1 cellular context compared by ENCODE assay signal in genomic region chr7:148962823-148963582, GRCh38.
TF ChIP-seq lines count a peak whose summit lies in the region.

No MANE protein-coding gene starts in this region.

TF ChIP-seq in HEK293, 187 proteins besides CTCF, POLR2A, EP300 and RAD21 (continued from another document):
- TF ChIP-seq ZNF148 (tag by site-specific recombination; IDR thresholded peaks at IDR 0.05; ENCODE audit: borderline replicate concordance) (no peak), SCRT1 (tag by site-specific recombination; IDR thresholded peaks at IDR 0.05; ENCODE audit: borderline replicate concordance) (no peak), ZNF792 (tag by site-specific recombination; IDR thresholded peaks at IDR 0.05) (no peak), MYNN (tag by site-specific recombination; IDR thresholded peaks at IDR 0.05; ENCODE audit: borderline replicate concordance) (no peak), INSM2 (tag by site-specific recombination; IDR thresholded peaks at IDR 0.05) (no peak), ZNF416 (tag by site-specific recombination; IDR thresholded peaks at IDR 0.05) (no peak), ZNF23 (tag by site-specific recombination; IDR thresholded peaks at IDR 0.05; ENCODE audit: borderline replicate concordance) (no peak), ZNF449 (tag by site-specific recombination; IDR thresholded peaks at IDR 0.05) (peak; percentile 57; the same call in 1 of the 2 replicates), TRIM28 (IDR thresholded peaks at IDR 0.05; ENCODE audit: borderline replicate concordance, low read length) (no peak), ZNF146 (tag by site-specific recombination; IDR thresholded peaks at IDR 0.05) (no peak), ZNF169 (tag by site-specific recombination; IDR thresholded peaks at IDR 0.05) (no peak), ZNF24 (tag by site-specific recombination; IDR thresholded peaks at IDR 0.05) (peak; percentile 59; the same call in 1 of the 2 replicates), ZNF175 (tag by site-specific recombination; IDR thresholded peaks at IDR 0.05) (no peak), GLIS1 (tag by site-specific recombination; IDR thresholded peaks at IDR 0.05) (no peak; the same call in 1 of the 2 replicates), ZNF48 (tag by site-specific recombination; IDR thresholded peaks at IDR 0.05) (no peak), ZNF677 (tag by site-specific recombination; IDR thresholded peaks at IDR 0.05) (no peak), ZNF302 (tag by site-specific recombination; IDR thresholded peaks at IDR 0.05; ENCODE audit: low read depth) (no peak), SALL2 (tag by site-specific recombination; IDR thresholded peaks at IDR 0.05; ENCODE audit: borderline replicate concordance) (no peak), ZNF366 (tag by site-specific recombination; conservative IDR thresholded peaks at IDR 0.05) (no peak), ZNF398 (tag by site-specific recombination; IDR thresholded peaks at IDR 0.05) (no peak), ZNF670 (tag by site-specific recombination; IDR thresholded peaks at IDR 0.05; ENCODE audit: low read depth) (no peak), ZNF248 (tag by site-specific recombination; IDR thresholded peaks at IDR 0.05) (no peak), SP7 (tag by site-specific recombination; IDR thresholded peaks at IDR 0.05) (peak; percentile 66), KLF1 (tag by site-specific recombination; IDR thresholded peaks at IDR 0.05) (no peak), ZNF555 (tag by site-specific recombination; conservative IDR thresholded peaks at IDR 0.05) (no peak), ZXDB (tag by site-specific recombination; IDR thresholded peaks at IDR 0.05) (peak; percentile 52), ZNF549 (tag by site-specific recombination; IDR thresholded peaks at IDR 0.05) (no peak), ZNF830 (tag by site-specific recombination; IDR thresholded peaks at IDR 0.05; ENCODE audit: low read depth) (no peak), ZNF645 (tag by site-specific recombination; IDR thresholded peaks at IDR 0.05) (no peak), ZNF843 (tag by site-specific recombination; IDR thresholded peaks at IDR 0.05) (no peak), ZFP3 (tag by site-specific recombination; IDR thresholded peaks at IDR 0.05; ENCODE audit: low read depth) (no peak), ZBTB20 (tag by site-specific recombination; IDR thresholded peaks at IDR 0.05) (no peak), ZNF623 (tag by site-specific recombination; IDR thresholded peaks at IDR 0.05) (0 out of 2 replicates have a peak, but pooled peaks have one; percentile 29), ZNF513 (tag by site-specific recombination; IDR thresholded peaks at IDR 0.05) (peak; percentile 35), ZFP41 (tag by site-specific recombination; IDR thresholded peaks at IDR 0.05; ENCODE audit: borderline replicate concordance) (no peak), GLI2 (tag by site-specific recombination; IDR thresholded peaks at IDR 0.05; ENCODE audit: borderline replicate concordance, low read depth) (no peak), GLI4 (tag by site-specific recombination; IDR thresholded peaks at IDR 0.05) (no peak), KLF7 (tag by site-specific recombination; IDR thresholded peaks at IDR 0.05; ENCODE audit: borderline replicate concordance) (no peak; the same call in 1 of the 2 replicates), ZNF10 (tag by site-specific recombination; IDR thresholded peaks at IDR 0.05) (no peak), YY1 (tag by site-specific recombination; IDR thresholded peaks at IDR 0.05) (peak; percentile 45; the same call in 1 of the 2 replicates), ZNF658 (tag by site-specific recombination; IDR thresholded peaks at IDR 0.05) (no peak), SP2 (tag by site-specific recombination; IDR thresholded peaks at IDR 0.05) (no peak), ZNF629 (tag by site-specific recombination; IDR thresholded peaks at IDR 0.05) (peak; percentile 55; the same call in 1 of the 2 replicates), ZSCAN23 (tag by site-specific recombination; IDR thresholded peaks at IDR 0.05) (0 out of 2 replicates have a peak, but pooled peaks have one; percentile 6), TCF7L2 (IDR thresholded peaks at IDR 0.05; ENCODE audit: borderline replicate concordance, low read depth, low read length) (no peak), HOXC10 (CRISPR knock-in tag; IDR thresholded peaks at IDR 0.05) (no peak), KLF16 (tag by site-specific recombination; IDR thresholded peaks at IDR 0.05) (peak; percentile 72; the same call in 1 of the 2 replicates)
- TF ChIP-seq, protein P1, sequence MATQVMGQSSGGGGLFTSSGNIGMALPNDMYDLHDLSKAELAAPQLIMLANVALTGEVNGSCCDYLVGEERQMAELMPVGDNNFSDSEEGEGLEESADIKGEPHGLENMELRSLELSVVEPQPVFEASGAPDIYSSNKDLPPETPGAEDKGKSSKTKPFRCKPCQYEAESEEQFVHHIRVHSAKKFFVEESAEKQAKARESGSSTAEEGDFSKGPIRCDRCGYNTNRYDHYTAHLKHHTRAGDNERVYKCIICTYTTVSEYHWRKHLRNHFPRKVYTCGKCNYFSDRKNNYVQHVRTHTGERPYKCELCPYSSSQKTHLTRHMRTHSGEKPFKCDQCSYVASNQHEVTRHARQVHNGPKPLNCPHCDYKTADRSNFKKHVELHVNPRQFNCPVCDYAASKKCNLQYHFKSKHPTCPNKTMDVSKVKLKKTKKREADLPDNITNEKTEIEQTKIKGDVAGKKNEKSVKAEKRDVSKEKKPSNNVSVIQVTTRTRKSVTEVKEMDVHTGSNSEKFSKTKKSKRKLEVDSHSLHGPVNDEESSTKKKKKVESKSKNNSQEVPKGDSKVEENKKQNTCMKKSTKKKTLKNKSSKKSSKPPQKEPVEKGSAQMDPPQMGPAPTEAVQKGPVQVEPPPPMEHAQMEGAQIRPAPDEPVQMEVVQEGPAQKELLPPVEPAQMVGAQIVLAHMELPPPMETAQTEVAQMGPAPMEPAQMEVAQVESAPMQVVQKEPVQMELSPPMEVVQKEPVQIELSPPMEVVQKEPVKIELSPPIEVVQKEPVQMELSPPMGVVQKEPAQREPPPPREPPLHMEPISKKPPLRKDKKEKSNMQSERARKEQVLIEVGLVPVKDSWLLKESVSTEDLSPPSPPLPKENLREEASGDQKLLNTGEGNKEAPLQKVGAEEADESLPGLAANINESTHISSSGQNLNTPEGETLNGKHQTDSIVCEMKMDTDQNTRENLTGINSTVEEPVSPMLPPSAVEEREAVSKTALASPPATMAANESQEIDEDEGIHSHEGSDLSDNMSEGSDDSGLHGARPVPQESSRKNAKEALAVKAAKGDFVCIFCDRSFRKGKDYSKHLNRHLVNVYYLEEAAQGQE (tag by site-specific recombination; IDR thresholded peaks at IDR 0.05): 0 out of 2 replicates have a peak, but pooled peaks have one; percentile 30
- TF ChIP-seq, protein P2, sequence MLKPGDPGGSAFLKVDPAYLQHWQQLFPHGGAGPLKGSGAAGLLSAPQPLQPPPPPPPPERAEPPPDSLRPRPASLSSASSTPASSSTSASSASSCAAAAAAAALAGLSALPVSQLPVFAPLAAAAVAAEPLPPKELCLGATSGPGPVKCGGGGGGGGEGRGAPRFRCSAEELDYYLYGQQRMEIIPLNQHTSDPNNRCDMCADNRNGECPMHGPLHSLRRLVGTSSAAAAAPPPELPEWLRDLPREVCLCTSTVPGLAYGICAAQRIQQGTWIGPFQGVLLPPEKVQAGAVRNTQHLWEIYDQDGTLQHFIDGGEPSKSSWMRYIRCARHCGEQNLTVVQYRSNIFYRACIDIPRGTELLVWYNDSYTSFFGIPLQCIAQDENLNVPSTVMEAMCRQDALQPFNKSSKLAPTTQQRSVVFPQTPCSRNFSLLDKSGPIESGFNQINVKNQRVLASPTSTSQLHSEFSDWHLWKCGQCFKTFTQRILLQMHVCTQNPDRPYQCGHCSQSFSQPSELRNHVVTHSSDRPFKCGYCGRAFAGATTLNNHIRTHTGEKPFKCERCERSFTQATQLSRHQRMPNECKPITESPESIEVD (tag by site-specific recombination; IDR thresholded peaks at IDR 0.05): 0 out of 2 replicates have a peak, but pooled peaks have one; percentile 30
TF ChIP-seq in HEK293: peak in this region for 46.
